In genomic region chr20:22901921-22902320, GRCh38 we compare ENCODE assay signal across 20 cellular contexts.
DNase-seq lines count a peak whose midpoint lies in the region; ATAC-seq lines count a peak whose summit lies in the region.
"Had no signal": no experiment of that assay in that cellular context is flagged by ENCODE, and none has a peak within 500 bp of the region (broad histone marks: within the 10 kb centered on the region; RNA-seq: fewer than 3 reads in every experiment).

No MANE protein-coding gene starts in this region.

- no peak for ATAC-seq in HG02678 (IDR thresholded peaks at IDR 0.05; ENCODE audit: unreplicated experiment)
- ATAC-seq: GM12878 had no signal

- DNase-seq in M059J (ENCODE audit: low read depth) (peak; percentile 70), epidermal melanocyte (ENCODE audit: insufficient read length, low spot score) (peak; percentile 24), medulla oblongata (ENCODE audit: extremely low spot score) (no peak)
- DNase-seq in activated CD4-positive, CD25-positive, alpha-beta regulatory T cell (lab: John Stamatoyannopoulos, UW): no peak
- DNase-seq: 8988T; ACHN; BE2C; C1 segment of cervical spinal cord; CD4-positive, alpha-beta memory T cell; CD4-positive, CD25-positive, alpha-beta regulatory T cell; CD8-positive, alpha-beta memory T cell; COR-L47; DMS 273 treated with DMSO at 0.1 percent for 48 hours; DMS153; DMS53; DMS79; DND-41; GF-D8 had no signal

Comparison
In these comparisons a context has a peak if more than half of its experiments do, and no peak if none do; other contexts are left out.
1. DNase-seq: peak in M059J (single experiment) and epidermal melanocyte (single experiment); none in activated CD4-positive, CD25-positive, alpha-beta regulatory T cell (0 of 4) and medulla oblongata (single experiment).